24 cellular contexts compared by ENCODE assay signal in genomic region chr11:117745346-117745745, GRCh38. TPM values are rescaled to one million over a fixed set of nuclear protein-coding genes. Genes with fewer than 3 reads are reported as not detected.
A peak's percentile ranks its signal among the peaks of the same experiment; 100 is the strongest.
DNase-seq lines count a peak whose midpoint lies in the region; FAIRE-seq and TF ChIP-seq lines count a peak whose summit lies in the region.
"Had no signal": no experiment of that assay in that cellular context is flagged by ENCODE, and none has a peak within 500 bp of the region (broad histone marks: within the 10 kb centered on the region; RNA-seq: fewer than 3 reads in every experiment).

No MANE protein-coding gene starts in this region.

- no peak overlapping the region for H4K8ac ChIP-seq in H1 (ENCODE audit: extremely low read depth, insufficient read depth, low read length)

- no peak overlapping the region for H3K9ac ChIP-seq in H1 (replicated peaks in 1 of 4; ENCODE audit: extremely low read depth in 1 of 4, low read depth in 3 of 4, low read length in 3 of 4)
- H3K9ac ChIP-seq: GM23248 had no signal

- in situ Hi-C loops in G401 (cut with HindIII; ENCODE audit: low sequenced_read_pairs), result no loop called here

- H3K4me1 ChIP-seq in H1 (replicated peaks in 1 of 4; ENCODE audit: control insufficient read depth in 3 of 4, insufficient read depth in 4 of 4, low read length in 3 of 4) (peaks cover 0 to 4% (median 1%) of the 10 kb centered on the region in 4 experiments; a peak in 5 of 7 replicates), sigmoid colon (no peaks in the 10 kb centered on the region)
- H3K4me1 ChIP-seq: BE2C had no signal

- no peaks in the 10 kb centered on the region for H3K27me3 ChIP-seq in WERI-Rb-1 (ENCODE audit: insufficient read depth, low read depth, severe bottlenecking)
- no peaks in the 10 kb centered on the region; a peak in 1 of 7 replicates for H3K27me3 ChIP-seq in H1 (replicated peaks in 1 of 4; ENCODE audit: control insufficient read depth in 3 of 4, extremely low read depth in 1 of 4, insufficient read depth in 3 of 4, low read length in 3 of 4)
- H3K27me3 ChIP-seq in sigmoid colon, result no peaks in the 10 kb centered on the region
- H3K27me3 ChIP-seq: BE2C had no signal

- no peak for TF ChIP-seq RAD21 in H1 (IDR thresholded peaks at IDR 0.05 in 1 of 2, conservative IDR thresholded peaks at IDR 0.05 in 1 of 2; ENCODE audit: low read depth in 2 of 2, low read length in 2 of 2)

- no peak overlapping the region for H3K4me2 ChIP-seq in H1 (ENCODE audit: insufficient read depth in 1 of 2, low read depth in 2 of 2, low read length in 2 of 2)

- no peak overlapping the region for H3K18ac ChIP-seq in H1 (ENCODE audit: extremely low read depth, low read length)

- H3K9me3 ChIP-seq in WERI-Rb-1 (ENCODE audit: severe bottlenecking) (no peaks in the 10 kb centered on the region), H1 (ENCODE audit: insufficient read depth in 2 of 2, low read depth in 1 of 2, low read length in 1 of 2) (no peaks in the 10 kb centered on the region), sigmoid colon (peaks cover 0 to 3% (median 0%) of the 10 kb centered on the region in 4 donors)
- H3K9me3 ChIP-seq: BE2C had no signal

- CTCF ChIA-PET in H1 (lab: Charles Lee; ENCODE audit: partially characterized antibody), result interaction anchor here (0.7 kb wide), 1 partner anchor 55 kb away, joined by 3 read pairs; no protein-coding TSS in a partner anchor

- H3K79me1 ChIP-seq in H1 (ENCODE audit: low read depth, low read length), result no peaks in the 10 kb centered on the region; the same call in 1 of the 2 replicates

- no peak overlapping the region for H3K4ac ChIP-seq in H1 (replicated peaks; ENCODE audit: insufficient read length, low read depth, low read length)

- TF ChIP-seq CTCF in WERI-Rb-1 (IDR thresholded peaks at IDR 0.05; ENCODE audit: low read depth, low read length) (no peak), H1 (IDR thresholded peaks at IDR 0.05; ENCODE audit: control extremely low read depth in 1 of 3, insufficient read depth in 1 of 3, low read depth in 1 of 3, low read length in 3 of 3) (no peak), sigmoid colon (IDR thresholded peaks at IDR 0.05) (no peak)

- no peak overlapping the region for H3K56ac ChIP-seq in H1 (replicated peaks; ENCODE audit: insufficient read length, low read depth, low read length)

- H3K4me3 ChIP-seq in WERI-Rb-1 (ENCODE audit: low read depth, low read length) (no peak overlapping the region), H1 (ENCODE audit: extremely low read depth in 1 of 4, insufficient read depth in 2 of 4, low read depth in 3 of 4, low read length in 4 of 4) (no peak overlapping the region), sigmoid colon (no peak overlapping the region)
- H3K4me3 ChIP-seq: GM23248 had no signal

- H2AFZ ChIP-seq in H1 (ENCODE audit: low read length), result no peak overlapping the region
- H2AFZ ChIP-seq: GM23248 had no signal

- H2BK20ac ChIP-seq in H1 (ENCODE audit: low read length), result no peak overlapping the region

- no peak overlapping the region for H3K23ac ChIP-seq in H1 (ENCODE audit: insufficient read length)

- DNase-seq in WERI-Rb-1 (peak; percentile 73), H1 (ENCODE audit: low read depth in 1 of 2, low spot score in 2 of 2) (no peak), sigmoid colon (peak; percentile 46), NCI-H446 (lab: John Stamatoyannopoulos, UW) (no peak), G401 (ENCODE audit: low spot score) (no peak)
- no peak for DNase-seq in activated effector memory CD4-positive, alpha-beta T cell treated with Interleukin-2 at 50 U/mL for 16 hours
- DNase-seq: ACHN; BE2C; C1 segment of cervical spinal cord; CD4-positive, CD25-positive, alpha-beta regulatory T cell; CD8-positive, alpha-beta memory T cell; COR-L47; DMS 273 treated with DMSO at 0.1 percent for 48 hours; DMS53; DND-41; EL; GM23248; HCEC 1CT had no signal

- H3K36me3 ChIP-seq in WERI-Rb-1, result no peaks in the 10 kb centered on the region
- H3K36me3 ChIP-seq in H1 (ENCODE audit: control insufficient read depth in 2 of 4, insufficient read depth in 4 of 4, low read length in 3 of 4), result no peaks in the 10 kb centered on the region
- no peaks in the 10 kb centered on the region for H3K36me3 ChIP-seq in sigmoid colon
- H3K36me3 ChIP-seq: BE2C had no signal

- H2BK15ac ChIP-seq in H1 (ENCODE audit: low read length), result no peak overlapping the region

- H4K5ac ChIP-seq in H1 (ENCODE audit: insufficient read length, low read depth, low read length), result no peak overlapping the region

- H2BK120ac ChIP-seq in H1 (replicated peaks; ENCODE audit: low read depth, low read length), result no peak overlapping the region

- POLR2A ChIA-PET in H1 (lab: Charles Lee; ENCODE audit: partially characterized antibody), result no interaction called here

- no peak for TF ChIP-seq POLR2A in H1 (IDR thresholded peaks at IDR 0.05; ENCODE audit: control extremely low read depth in 1 of 2, low read depth in 2 of 2, low read length in 2 of 2)
- TF ChIP-seq POLR2A in sigmoid colon (IDR thresholded peaks at IDR 0.05), result no peak

- WGBS in H1 (ENCODE audit: extremely low coverage in 1 of 2, insufficient coverage in 1 of 2, insufficient read length in 1 of 2, insufficient replicate concordance in 2 of 2, low coverage in 1 of 2, low lambda C conversion rate in 2 of 2, missing lambda C conversion rate in 1 of 2), 2 experiments, result 75% methylated on average over 7 of the region's 7 CpGs; no CpG with 5 or more reads in 1 of the 2 experiments
- 82 to 83% methylated on average over 7 of the region's 7 CpGs for WGBS in sigmoid colon, 2 donors

- no peak overlapping the region for H3K14ac ChIP-seq in H1 (ENCODE audit: insufficient read length)

- H3K79me2 ChIP-seq in H1 (ENCODE audit: control insufficient read depth in 1 of 2, insufficient read depth in 2 of 2, low read length in 2 of 2), result no peaks in the 10 kb centered on the region

- no peak for FAIRE-seq in H1 (lab: Jason Lieb, UNC)
- FAIRE-seq: A204.1, G401.6, GM12891, GM18507, H54, HepG2 had no signal

- no peaks in the 10 kb centered on the region for H4K20me1 ChIP-seq in H1 (replicated peaks in 1 of 2; ENCODE audit: control insufficient read depth in 1 of 2, insufficient read depth in 2 of 2, low read length in 2 of 2)

- H3K23me2 ChIP-seq in H1 (ENCODE audit: low read depth, low read length), result no peaks in the 10 kb centered on the region

- H2BK5ac ChIP-seq in H1 (ENCODE audit: low read depth, low read length), result no peak overlapping the region

- peak overlapping the region; percentile 20 for H4K91ac ChIP-seq in H1 (replicated peaks; ENCODE audit: insufficient read length, low read length)

- peak overlapping the region; percentile 30; the same call in 1 of the 2 replicates for H2BK12ac ChIP-seq in H1 (ENCODE audit: low read depth, low read length)

- intact Hi-C loops in sigmoid colon (cut with DNase I), result no loop called here

- TF ChIP-seq EP300 in H1 (IDR thresholded peaks at IDR 0.05; ENCODE audit: borderline replicate concordance in 1 of 2, low read depth in 2 of 2, low read length in 2 of 2) (no peak), sigmoid colon (IDR thresholded peaks at IDR 0.05) (no peak)

- peak overlapping the region; percentile 15; the same call in 1 of the 2 replicates for H3K27ac ChIP-seq in WERI-Rb-1
- H3K27ac ChIP-seq in H1 (ENCODE audit: low read depth, low read length), result no peak overlapping the region
- no peak overlapping the region for H3K27ac ChIP-seq in sigmoid colon
- H3K27ac ChIP-seq: GM23248 had no signal

- no peak overlapping the region for H2AK5ac ChIP-seq in H1 (ENCODE audit: low read depth, low read length)

TF ChIP-seq in H1, 55 proteins besides CTCF, POLR2A, EP300 and RAD21:
- TF ChIP-seq ZNF274 (IDR thresholded peaks at IDR 0.05; ENCODE audit: borderline replicate concordance, extremely low read depth, low read length), result no peak
- TF ChIP-seq NRF1 (IDR thresholded peaks at IDR 0.05; ENCODE audit: low read depth, low read length), result no peak
- no peak for TF ChIP-seq KDM5A (IDR thresholded peaks at IDR 0.05; ENCODE audit: low read length)
- no peak for TF ChIP-seq SAP30 (IDR thresholded peaks at IDR 0.05; ENCODE audit: insufficient read depth, insufficient replicate concordance, low read length)
- TF ChIP-seq ATF3 (IDR thresholded peaks at IDR 0.05; ENCODE audit: insufficient read depth, low read depth, low read length), result no peak
- no peak for TF ChIP-seq RNF2 (IDR thresholded peaks at IDR 0.05; ENCODE audit: borderline replicate concordance, low read depth, low read length, missing control alignments, poor library complexity, severe bottlenecking)
- no peak for TF ChIP-seq CHD2 (IDR thresholded peaks at IDR 0.05; ENCODE audit: low read length)
- TF ChIP-seq RBBP5 (IDR thresholded peaks at IDR 0.05; ENCODE audit: borderline replicate concordance, low read depth, low read length), result no peak

RNA-seq across cellular contexts. Expression of gene DSCAML1, which starts 51.7 kb away (rescaled TPM):
- 0.19 and 0.27 TPM in 2 replicates for total RNA-seq in H1 (2021; fragmentation: NEBNext Ultra II Directional; extraction: Animal tissue kit (Norgen Biotek cat#: 25700))
- polyA plus RNA-seq in H1 (2011; rRNA removed) (0.24 and 0.25 TPM in 2 replicates), sigmoid colon (1 to 10 TPM in 1 of 3 donors, under 1 TPM in 2; under 0.01 to 1.2 (median 0.23) TPM)
- polyA plus RNA-seq in H1 (2011; cell fraction: cytosol; rRNA removed), result 0.16 TPM
- polyA plus RNA-seq in H1 (2011; cell fraction: nucleus; rRNA removed), result 0.39 TPM
- polyA plus RNA-seq in H1 (2012, experiment 1 of 2), result 0.08 to 0.35 TPM (median 0.18 TPM) in 4 replicates
- polyA plus RNA-seq in H1 (2012, experiment 2 of 2), result 0.04 TPM
- polyA plus RNA-seq in H1 (2013, experiment 1 of 2), result 0.10 TPM
- 0.22 TPM for polyA plus RNA-seq in H1 (2013, experiment 2 of 2)
- 0.10 and 0.54 TPM in 2 replicates for polyA minus RNA-seq in H1 (2011; rRNA and poly(A)+ RNA removed)
- polyA minus RNA-seq in H1 (2011; cell fraction: cytosol; rRNA and poly(A)+ RNA removed), result not detected
- polyA minus RNA-seq in H1 (2011; cell fraction: nucleus; rRNA and poly(A)+ RNA removed), result 3.2 TPM
- 1 to 10 TPM; 1.1 to 7.5 (median 2.2) TPM for total RNA-seq in sigmoid colon
- total RNA-seq in G401 (2014; rRNA removed; shearing (Covaris generic)), result not detected in 2 replicates
- total RNA-seq: GM23248 had no signal
- polyA plus RNA-seq: CD8-positive, alpha-beta memory T cell; GM23248 had no signal

Comparison
In these comparisons a context has a peak if more than half of its experiments do, and no peak if none do; other contexts are left out.
1. DNase-seq: peak in WERI-Rb-1 (single experiment) and sigmoid colon (single experiment); none in H1 (0 of 2), NCI-H446 (0 of 2), activated effector memory CD4-positive, alpha-beta T cell treated with Interleukin-2 at 50 U/mL for 16 hours (single experiment) and G401 (single experiment).